ENCODE assay signal across 1 cellular context in the genomic region with DNA sequence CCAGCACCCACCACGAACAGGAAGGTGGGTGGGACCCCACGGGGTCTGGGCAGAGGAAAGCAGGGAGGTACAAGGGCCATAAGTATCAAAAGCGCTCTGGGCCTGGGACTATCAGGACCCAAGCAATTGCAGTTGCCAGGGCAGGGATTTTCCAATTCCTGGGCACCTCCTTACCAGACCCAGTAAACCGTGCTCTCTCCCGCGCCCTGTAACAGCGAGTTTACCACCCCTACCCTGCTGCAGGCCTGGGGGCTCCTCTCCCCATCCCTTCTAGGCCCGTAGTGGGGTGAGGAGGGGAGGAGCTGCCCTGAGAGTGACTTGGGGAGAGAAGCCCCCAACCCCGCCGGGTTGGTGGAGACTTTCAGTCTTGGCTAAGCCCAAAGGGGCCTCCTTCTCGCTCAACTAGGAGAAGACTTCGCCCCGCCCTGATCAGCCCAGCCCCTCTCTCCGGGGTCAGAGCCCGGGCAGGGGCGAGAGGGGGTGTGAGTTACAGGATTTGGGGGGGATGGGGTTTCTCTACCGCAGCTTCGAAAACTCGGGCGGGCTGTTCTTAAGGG.
TF ChIP-seq lines count a peak whose summit lies in the region.

No MANE protein-coding gene starts in this region.

TF ChIP-seq in H1, 55 proteins besides CTCF, POLR2A, EP300 and RAD21:
- TF ChIP-seq EZH2 (IDR thresholded peaks at IDR 0.05; ENCODE audit: low read depth, low read length, severe bottlenecking) (peak; percentile 45), KDM5A (IDR thresholded peaks at IDR 0.05; ENCODE audit: low read length) (no peak), SUZ12 (IDR thresholded peaks at IDR 0.05; ENCODE audit: low read length) (peak; percentile 34; the same call in 1 of the 2 replicates)
- TF ChIP-seq, protein P1, sequence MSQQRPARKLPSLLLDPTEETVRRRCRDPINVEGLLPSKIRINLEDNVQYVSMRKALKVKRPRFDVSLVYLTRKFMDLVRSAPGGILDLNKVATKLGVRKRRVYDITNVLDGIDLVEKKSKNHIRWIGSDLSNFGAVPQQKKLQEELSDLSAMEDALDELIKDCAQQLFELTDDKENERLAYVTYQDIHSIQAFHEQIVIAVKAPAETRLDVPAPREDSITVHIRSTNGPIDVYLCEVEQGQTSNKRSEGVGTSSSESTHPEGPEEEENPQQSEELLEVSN (IDR thresholded peaks at IDR 0.05), result 0 out of 2 replicates have a peak, but pooled peaks have one; percentile 24
